In genomic region chr7:151875862-151876111, GRCh38 we compare ENCODE assay signal across 8 cellular contexts. TPM values are rescaled to one million over a fixed set of nuclear protein-coding genes. Genes with fewer than 3 reads are reported as not detected.
A peak's percentile ranks its signal among the peaks of the same experiment; 100 is the strongest.
DNase-seq lines count a peak whose midpoint lies in the region; ATAC-seq and TF ChIP-seq lines count a peak whose summit lies in the region.

No MANE protein-coding gene starts in this region.

- H3K27me3 ChIP-seq in ovary = no peaks in the 10 kb centered on the region

- ATAC-seq in HG02642 (IDR thresholded peaks at IDR 0.05; ENCODE audit: poor library complexity, unreplicated experiment) = no peak

- H3K36me3 Mint-ChIP-seq in T-helper 1 cell treated with Interleukin-12 subunit alpha and Interleukin-12 subunit beta and Interleukin-4 antibody, amounts not matched to agents 30 μg/mL and 1 μg/mL, for 36 hours (ENCODE audit: low read depth) = no peaks in the 10 kb centered on the region

- H3K4me3 ChIP-seq in fibroblast of pulmonary artery (replicated peaks; ENCODE audit: low read depth, low read length) (peak overlapping the region; percentile 59), ovary (peak overlapping the region; percentile 84)

- no peak for TF ChIP-seq EP300 in ovary (IDR thresholded peaks at IDR 0.05)

- TF ChIP-seq POLR2A in ovary (IDR thresholded peaks at IDR 0.05) = no peak

- H3K36me3 ChIP-seq in ovary = no peaks in the 10 kb centered on the region

- peaks cover 40% of the 10 kb centered on the region for H3K27me3 Mint-ChIP-seq in T-helper 1 cell treated with Interleukin-12 subunit alpha and Interleukin-12 subunit beta and Interleukin-4 antibody, amounts not matched to agents 30 μg/mL and 1 μg/mL, for 36 hours (ENCODE audit: low read depth)

- peak overlapping the region; percentile 97 to 99 for H3K27ac ChIP-seq in ovary

- POLR2A ChIA-PET in GM10248 (lab: Yijun Ruan, JAX) = no interaction called here

- peaks cover 9% of the 10 kb centered on the region for H3K4me1 ChIP-seq in ovary (ENCODE audit: insufficient read depth)

- peak overlapping the region; percentile 77 for H3K4me3 Mint-ChIP-seq in T-helper 1 cell treated with Interleukin-12 subunit alpha and Interleukin-12 subunit beta and Interleukin-4 antibody, amounts not matched to agents 30 μg/mL and 1 μg/mL, for 36 hours

- peak; percentile 37 for DNase-seq in GM10248 (ENCODE audit: extremely low spot score)
- peak; percentile 37 for DNase-seq in fibroblast of pulmonary artery (ENCODE audit: low read depth)
- DNase-seq in ovary = no peak
- no peak for DNase-seq in NK-92 treated with Interleukin-12 subunit alpha and Interleukin-12 subunit beta, amount 100 ng/mL, for 24 hours (lab: John Stamatoyannopoulos, UW)
- DNase-seq in NCI-H146 (lab: John Stamatoyannopoulos, UW) = no peak
- no peak for DNase-seq in stimulated activated CD4-positive, alpha-beta T cell treated with anti-CD3 and anti-CD28 coated beads, Interleukin-1b, Interleukin-23, amount 100 ng/mL, for 48 hours

- 0 to 1% (median 0%) methylated on average over 11 to 15 of the region's 15 CpGs for WGBS in ovary, 3 donors

- intact Hi-C loops in ovary (cut with DNase I) = loop anchor here in 2 of 4 donors (10.0 kb wide), 2 partner anchors 91 to 149 kb away; partner anchors contain the start of gene GALNT11 (in 1 of the 2)

- no peak overlapping the region for H3K27ac Mint-ChIP-seq in T-helper 1 cell treated with Interleukin-12 subunit alpha and Interleukin-12 subunit beta and Interleukin-4 antibody, amounts not matched to agents 30 μg/mL and 1 μg/mL, for 36 hours

- H3K4me1 Mint-ChIP-seq in T-helper 1 cell treated with Interleukin-12 subunit alpha and Interleukin-12 subunit beta and Interleukin-4 antibody, amounts not matched to agents 30 μg/mL and 1 μg/mL, for 36 hours (ENCODE audit: low read depth) = peaks cover 7% of the 10 kb centered on the region

- H3K9me3 ChIP-seq in ovary = no peaks in the 10 kb centered on the region

- H3K9me3 Mint-ChIP-seq in T-helper 1 cell treated with Interleukin-12 subunit alpha and Interleukin-12 subunit beta and Interleukin-4 antibody, amounts not matched to agents 30 μg/mL and 1 μg/mL, for 36 hours = no peaks in the 10 kb centered on the region

- TF ChIP-seq CTCF in GM10248 (IDR thresholded peaks at IDR 0.05; ENCODE audit: control extremely low read depth, extremely low read depth, low read depth, missing control alignments) = no peak
- TF ChIP-seq CTCF in fibroblast of pulmonary artery (IDR thresholded peaks at IDR 0.05; ENCODE audit: low read length, missing control alignments) = no peak
- no peak for TF ChIP-seq CTCF in ovary (IDR thresholded peaks at IDR 0.05)

- CTCF ChIA-PET in GM10248 (lab: Yijun Ruan, JAX) = no interaction called here

RNA-seq across cellular contexts. Expression of gene PRKAG2, which starts 1.1 kb away (rescaled TPM):
- total RNA-seq in ovary = 10 to 100 TPM in 6 of 7 donors, 1 to 10 TPM in 1; 9.3 to 37.7 (median 22.6) TPM
- polyA plus RNA-seq in ovary = 10 to 100 TPM; 14.6 to 32.1 TPM

Comparison
In these comparisons a context has a peak if more than half of its experiments do, and no peak if none do; other contexts are left out.
1. DNase-seq: peak in GM10248 (single experiment) and fibroblast of pulmonary artery (single experiment); none in ovary (0 of 5), NK-92 treated with Interleukin-12 subunit alpha and Interleukin-12 subunit beta, amount 100 ng/mL, for 24 hours (single experiment), NCI-H146 (single experiment) and stimulated activated CD4-positive, alpha-beta T cell treated with anti-CD3 and anti-CD28 coated beads, Interleukin-1b, Interleukin-23, amount 100 ng/mL, for 48 hours (single experiment).